ENCODE assay signal across 15 cellular contexts in the genomic region with DNA sequence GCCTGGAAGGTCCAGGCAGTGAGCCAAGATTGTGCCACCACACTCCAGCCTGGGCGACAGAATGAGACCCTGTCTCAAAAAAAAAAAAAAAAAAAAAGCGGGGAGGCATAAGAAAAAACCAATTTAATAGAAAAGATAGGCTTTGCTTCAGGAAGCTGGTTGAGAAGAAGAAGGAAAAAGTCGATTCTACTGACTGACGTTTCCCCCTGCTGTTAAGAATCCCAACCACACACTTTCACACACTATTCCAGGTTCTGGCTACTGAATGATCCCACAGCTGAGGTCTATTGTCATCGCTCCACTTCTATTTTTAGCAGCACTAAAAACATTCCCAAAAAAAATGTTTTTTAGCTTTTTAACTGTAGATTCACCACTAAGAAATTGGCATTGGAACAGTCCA. TPM values are rescaled to one million over a fixed set of nuclear protein-coding genes. Genes with fewer than 3 reads are reported as not detected.
DNase-seq lines count a peak whose midpoint lies in the region; ATAC-seq, FAIRE-seq and TF ChIP-seq lines count a peak whose summit lies in the region.
"Had no signal": no experiment of that assay in that cellular context is flagged by ENCODE, and none has a peak within 500 bp of the region (broad histone marks: within the 10 kb centered on the region; RNA-seq: fewer than 3 reads in every experiment).

No MANE protein-coding gene starts in this region.

- 85% methylated on average over 5 of the region's 5 CpGs for WGBS in A549 (ENCODE audit: missing lambda C conversion rate)

- no peak overlapping the region for H3K27ac ChIP-seq in A549
- no peak overlapping the region for H3K27ac ChIP-seq in VCaP
- H3K27ac ChIP-seq: C4-2B, esophagus muscularis mucosa had no signal

- CTCF ChIA-PET in A549 (lab: Yijun Ruan, JAX): interaction anchor here (0.8 to 2.4 kb wide), 4 partner anchors 22 to 456 kb away, joined by 3 to 9 read pairs (median 4); no protein-coding TSS in a partner anchor

- POLR2A ChIA-PET in A549 (lab: Yijun Ruan, JAX): interaction anchor here (1.2 kb wide), 1 partner anchor 84 kb away, joined by 4 read pairs; no protein-coding TSS in a partner anchor

- FAIRE-seq in A549 (lab: Jason Lieb, UNC): no peak

- no peaks in the 10 kb centered on the region for H3K9me3 ChIP-seq in A549
- H3K9me3 ChIP-seq: esophagus muscularis mucosa had no signal

- peak in 1 of 2 experiments; percentile 4; a peak in 1 of 5 replicates for TF ChIP-seq RAD21 in A549 (conservative IDR thresholded peaks at IDR 0.05 in 1 of 2, IDR thresholded peaks at IDR 0.05 in 1 of 2)

- peaks cover 15% of the 10 kb centered on the region for H3K4me1 ChIP-seq in A549

- no peak overlapping the region for H3K4me3 ChIP-seq in A549
- H3K4me3 ChIP-seq in fibroblast of villous mesenchyme (ENCODE audit: low read depth, low read length): no peak overlapping the region
- H3K4me3 ChIP-seq: esophagus muscularis mucosa had no signal

- no peak overlapping the region for H3K4me2 ChIP-seq in A549

- DNase-seq in A549 (ENCODE audit: low read depth in 1 of 2, low spot score in 1 of 2): peak in 1 of 2 experiments; percentile 25
- DNase-seq in GM04504 (ENCODE audit: low read depth): peak; percentile 17
- DNase-seq in fibroblast of villous mesenchyme (ENCODE audit: low read depth): peak; percentile 26
- no peak for DNase-seq in NCI-H2081 (lab: John Stamatoyannopoulos, UW)
- no peak for DNase-seq in kidney glomerular epithelial cell (lab: John Stamatoyannopoulos, UW)
- DNase-seq in epidermal melanocyte (ENCODE audit: insufficient read length, low spot score): no peak
- DNase-seq in midbrain (lab: John Stamatoyannopoulos, UW): no peak
- DNase-seq: activated CD4-positive, alpha-beta T cell treated with anti-CD3 and anti-CD28 coated beads, Interleukin-2, amount 50 U/mL, for 4 hours; activated gamma-delta T cell; central memory CD4-positive, alpha-beta T cell; stimulated activated CD4-positive, alpha-beta T cell treated with anti-CD3 and anti-CD28 coated beads, Interleukin-2, amount 100 ng/mL, for 24 hours had no signal

- TF ChIP-seq EP300 in A549 (IDR thresholded peaks at IDR 0.05): no peak

- ATAC-seq in A549: peak; percentile 59 to 69; a peak in 3 of 6 replicates
- ATAC-seq: stimulated activated effector memory CD8-positive, alpha-beta T cell treated with anti-CD3 and anti-CD28 coated beads, Interleukin-12 subunit alpha, Interleukin-12 subunit beta, amount 100 ng/mL, for 72 hours had no signal

- no peak for TF ChIP-seq CTCF in A549 (IDR thresholded peaks at IDR 0.05)
- 0 out of 2 replicates have a peak, but pooled peaks have one; percentile 25 for TF ChIP-seq CTCF in VCaP (conservative IDR thresholded peaks at IDR 0.05)
- peak; percentile 30 for TF ChIP-seq CTCF in fibroblast of villous mesenchyme (IDR thresholded peaks at IDR 0.05; ENCODE audit: insufficient read depth, low read depth, low read length)

- TF ChIP-seq POLR2A in A549 (IDR thresholded peaks at IDR 0.05; ENCODE audit: low read length): no peak

TF ChIP-seq in A549, 52 proteins besides CTCF, POLR2A, EP300 and RAD21:
- TF ChIP-seq CHD4 (IDR thresholded peaks at IDR 0.05; ENCODE audit: borderline replicate concordance): no peak
- no peak for TF ChIP-seq MAZ (IDR thresholded peaks at IDR 0.05; ENCODE audit: borderline replicate concordance, low read depth, low read length)
- TF ChIP-seq, protein P1, sequence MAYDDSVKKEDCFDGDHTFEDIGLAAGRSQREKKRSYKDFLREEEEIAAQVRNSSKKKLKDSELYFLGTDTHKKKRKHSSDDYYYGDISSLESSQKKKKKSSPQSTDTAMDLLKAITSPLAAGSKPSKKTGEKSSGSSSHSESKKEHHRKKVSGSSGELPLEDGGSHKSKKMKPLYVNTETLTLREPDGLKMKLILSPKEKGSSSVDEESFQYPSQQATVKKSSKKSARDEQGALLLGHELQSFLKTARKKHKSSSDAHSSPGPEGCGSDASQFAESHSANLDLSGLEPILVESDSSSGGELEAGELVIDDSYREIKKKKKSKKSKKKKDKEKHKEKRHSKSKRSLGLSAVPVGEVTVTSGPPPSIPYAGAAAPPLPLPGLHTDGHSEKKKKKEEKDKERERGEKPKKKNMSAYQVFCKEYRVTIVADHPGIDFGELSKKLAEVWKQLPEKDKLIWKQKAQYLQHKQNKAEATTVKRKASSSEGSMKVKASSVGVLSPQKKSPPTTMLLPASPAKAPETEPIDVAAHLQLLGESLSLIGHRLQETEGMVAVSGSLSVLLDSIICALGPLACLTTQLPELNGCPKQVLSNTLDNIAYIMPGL (CRISPR knock-in tag; IDR thresholded peaks at IDR 0.05; ENCODE audit: borderline replicate concordance): no peak
- no peak for TF ChIP-seq ZC3H11A (IDR thresholded peaks at IDR 0.05)
- TF ChIP-seq FOXS1 (CRISPR knock-in tag; IDR thresholded peaks at IDR 0.05): no peak
- TF ChIP-seq, protein P2, sequence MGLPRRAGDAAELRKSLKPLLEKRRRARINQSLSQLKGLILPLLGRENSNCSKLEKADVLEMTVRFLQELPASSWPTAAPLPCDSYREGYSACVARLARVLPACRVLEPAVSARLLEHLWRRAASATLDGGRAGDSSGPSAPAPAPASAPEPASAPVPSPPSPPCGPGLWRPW (IDR thresholded peaks at IDR 0.05): no peak
- no peak for TF ChIP-seq ZSCAN20 (CRISPR knock-in tag; IDR thresholded peaks at IDR 0.05)
- TF ChIP-seq POLR2AphosphoS2 (conservative IDR thresholded peaks at IDR 0.05; ENCODE audit: low read length): no peak
- no peak for TF ChIP-seq KDM5A (IDR thresholded peaks at IDR 0.05)
- TF ChIP-seq TP53 (CRISPR knock-in tag; IDR thresholded peaks at IDR 0.05): no peak
- no peak for TF ChIP-seq NR3C1 (IDR thresholded peaks at IDR 0.05)
- no peak for TF ChIP-seq HOXB5 (CRISPR knock-in tag; IDR thresholded peaks at IDR 0.05)
- no peak for TF ChIP-seq PHF8 (IDR thresholded peaks at IDR 0.05; ENCODE audit: borderline replicate concordance, low read depth)
- no peak for TF ChIP-seq RARB (CRISPR knock-in tag; IDR thresholded peaks at IDR 0.05)
- TF ChIP-seq, protein P3, sequence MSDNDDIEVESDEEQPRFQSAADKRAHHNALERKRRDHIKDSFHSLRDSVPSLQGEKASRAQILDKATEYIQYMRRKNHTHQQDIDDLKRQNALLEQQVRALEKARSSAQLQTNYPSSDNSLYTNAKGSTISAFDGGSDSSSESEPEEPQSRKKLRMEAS (IDR thresholded peaks at IDR 0.05): no peak
- TF ChIP-seq BHLHE40 (IDR thresholded peaks at IDR 0.05; ENCODE audit: low read depth, low read length): no peak
- TF ChIP-seq, protein P4, sequence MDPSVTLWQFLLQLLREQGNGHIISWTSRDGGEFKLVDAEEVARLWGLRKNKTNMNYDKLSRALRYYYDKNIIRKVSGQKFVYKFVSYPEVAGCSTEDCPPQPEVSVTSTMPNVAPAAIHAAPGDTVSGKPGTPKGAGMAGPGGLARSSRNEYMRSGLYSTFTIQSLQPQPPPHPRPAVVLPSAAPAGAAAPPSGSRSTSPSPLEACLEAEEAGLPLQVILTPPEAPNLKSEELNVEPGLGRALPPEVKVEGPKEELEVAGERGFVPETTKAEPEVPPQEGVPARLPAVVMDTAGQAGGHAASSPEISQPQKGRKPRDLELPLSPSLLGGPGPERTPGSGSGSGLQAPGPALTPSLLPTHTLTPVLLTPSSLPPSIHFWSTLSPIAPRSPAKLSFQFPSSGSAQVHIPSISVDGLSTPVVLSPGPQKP (IDR thresholded peaks at IDR 0.05; ENCODE audit: low read depth, low read length): no peak

RNA-seq across cellular contexts. Expression of a gene that starts 6.7 kb away (rescaled TPM):
- polyA plus RNA-seq in A549 (2011; rRNA removed): 15.0 and 17.6 TPM in 2 replicates
- polyA plus RNA-seq in A549 (2012; cell fraction: cytosol; rRNA removed): 108 and 116 TPM in 2 replicates
- 67.2 and 94.2 TPM in 2 replicates for polyA plus RNA-seq in A549 (2012; cell fraction: nucleus; rRNA removed)
- polyA plus RNA-seq in A549 (2017; fragmentation: RNase III; extraction: RNeasy Plus Mini Kit Qiagen cat#74134 plus additional on column Dnase treatment): 61.4 to 62.4 TPM (median 62.0 TPM) in 3 replicates
- polyA minus RNA-seq in A549 (2011; rRNA and poly(A)+ RNA removed): 8.8 and 18.3 TPM in 2 replicates
- total RNA-seq in fibroblast of villous mesenchyme: 3.9 and 7.4 TPM in 2 replicates

RNA-seq across cellular contexts. Expression of a gene that starts 35.5 kb away (rescaled TPM):
- polyA plus RNA-seq in A549 (2011; rRNA removed) (41.2 and 50.7 TPM in 2 replicates), A549 (2017; fragmentation: RNase III; extraction: RNeasy Plus Mini Kit Qiagen cat#74134 plus additional on column Dnase treatment) (18.9 to 20.6 TPM (median 19.0 TPM) in 3 replicates)
- polyA plus RNA-seq in A549 (2012; cell fraction: cytosol; rRNA removed): 11.4 and 12.9 TPM in 2 replicates
- polyA plus RNA-seq in A549 (2012; cell fraction: nucleus; rRNA removed): 24.6 and 35.2 TPM in 2 replicates
- polyA minus RNA-seq in A549 (2011; rRNA and poly(A)+ RNA removed): 83.6 and 118 TPM in 2 replicates
- 14.8 and 16.0 TPM in 2 replicates for total RNA-seq in fibroblast of villous mesenchyme

Comparison
In these comparisons a context has a peak if more than half of its experiments do, and no peak if none do; other contexts are left out.
1. DNase-seq: peak in GM04504 (single experiment) and fibroblast of villous mesenchyme (single experiment); none in NCI-H2081 (0 of 2), kidney glomerular epithelial cell (single experiment), epidermal melanocyte (single experiment) and midbrain (single experiment).